13 cellular contexts compared by ENCODE assay signal in the genomic region with DNA sequence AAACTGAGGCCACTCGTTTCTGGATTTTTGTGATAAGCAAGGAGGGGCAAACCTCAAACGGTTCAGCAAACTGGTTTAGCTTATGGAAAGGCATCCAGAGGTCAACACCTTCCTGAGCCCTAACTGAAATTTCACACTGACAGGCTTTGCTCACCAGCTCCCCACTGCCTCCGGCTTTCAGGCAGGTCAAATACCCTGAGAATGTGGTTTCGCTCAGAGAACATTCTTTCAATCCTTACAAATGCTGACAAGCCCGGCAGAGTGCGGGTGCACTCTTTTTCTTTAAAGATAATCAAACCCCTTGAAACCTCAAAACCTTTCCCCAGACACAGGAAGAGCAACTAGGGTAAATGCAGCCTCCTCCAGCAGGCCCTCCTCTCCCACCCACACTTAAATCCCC. TPM values are rescaled to one million over a fixed set of nuclear protein-coding genes. Genes with fewer than 3 reads are reported as not detected.
A peak's percentile ranks its signal among the peaks of the same experiment; 100 is the strongest.
DNase-seq lines count a peak whose midpoint lies in the region; ATAC-seq, FAIRE-seq and TF ChIP-seq lines count a peak whose summit lies in the region.
"Had no signal": no experiment of that assay in that cellular context is flagged by ENCODE, and none has a peak within 500 bp of the region (broad histone marks: within the 10 kb centered on the region; RNA-seq: fewer than 3 reads in every experiment).

No MANE protein-coding gene starts in this region.

- H3K9me3 ChIP-seq in IMR-90 (ENCODE audit: control insufficient read depth, insufficient read depth, low read length) = no peaks in the 10 kb centered on the region
- no peaks in the 10 kb centered on the region for H3K9me3 ChIP-seq in mesodermal cell (ENCODE audit: control insufficient read depth, low read length)
- H3K9me3 ChIP-seq: heart left ventricle, SJSA1 had no signal

- H3K27me3 Mint-ChIP-seq in osteocyte (ENCODE audit: unreplicated experiment) = no peaks in the 10 kb centered on the region

- TF ChIP-seq POLR2A in GM12891 (IDR thresholded peaks at IDR 0.05; ENCODE audit: low read depth, low read length) = no peak
- no peak for TF ChIP-seq POLR2A in IMR-90 (IDR thresholded peaks at IDR 0.05; ENCODE audit: low read depth, low read length)

- no peaks in the 10 kb centered on the region for H3K36me3 ChIP-seq in IMR-90 (ENCODE audit: control insufficient read depth, insufficient read depth, low read length)
- H3K36me3 ChIP-seq in mesodermal cell (ENCODE audit: control insufficient read depth, insufficient read depth, low read length) = no peaks in the 10 kb centered on the region
- H3K36me3 ChIP-seq: SJSA1 had no signal

- FAIRE-seq in GM12891 (lab: Jason Lieb, UNC) = peak; percentile 80

- no peak overlapping the region for H2BK120ac ChIP-seq in IMR-90 (ENCODE audit: low read depth, low read length)

- no peak overlapping the region for H2AFZ ChIP-seq in IMR-90 (replicated peaks; ENCODE audit: low read length, poor library complexity)

- H3K4me3 ChIP-seq in IMR-90 (ENCODE audit: insufficient read depth, low read depth, low read length) (no peak overlapping the region), astrocyte of the cerebellum (ENCODE audit: low read depth, low read length) (no peak overlapping the region), mesodermal cell (ENCODE audit: extremely low read depth, insufficient read depth, low read length, poor library complexity, severe bottlenecking) (no peak overlapping the region)
- H3K4me3 ChIP-seq: heart left ventricle, SJSA1 had no signal

- H3K56ac ChIP-seq in IMR-90 (ENCODE audit: extremely low read depth, insufficient read depth, low read length) = no peak overlapping the region

- dilution Hi-C loops in IMR-90 (cut with HindIII; ENCODE audit: low sequenced_read_pairs, unreplicated experiment) = no loop called here

- H4K8ac ChIP-seq in IMR-90 (ENCODE audit: low read depth in 2 of 2, low read length in 2 of 2) = no peak overlapping the region

- no peak overlapping the region for H3K9ac ChIP-seq in IMR-90 (ENCODE audit: low read depth, low read length)

- H3K27me3 ChIP-seq in IMR-90 (ENCODE audit: control insufficient read depth, insufficient read depth, low read length) = no peaks in the 10 kb centered on the region; the same call in 1 of the 2 replicates
- H3K27me3 ChIP-seq: SJSA1 had no signal

- H2BK5ac ChIP-seq in IMR-90 (ENCODE audit: low read depth, low read length, poor library complexity, severe bottlenecking) = no peak overlapping the region

- H2BK15ac ChIP-seq in IMR-90 (ENCODE audit: low read depth, low read length) = no peak overlapping the region

- H4K91ac ChIP-seq in IMR-90 (ENCODE audit: insufficient read depth, low read depth, low read length) = no peak overlapping the region

- H3K23ac ChIP-seq in IMR-90 (ENCODE audit: low read depth, low read length) = no peak overlapping the region

- H3K27ac Mint-ChIP-seq in osteocyte (ENCODE audit: unreplicated experiment) = no peak overlapping the region

- TF ChIP-seq RAD21 in IMR-90 (IDR thresholded peaks at IDR 0.05; ENCODE audit: low read length) = no peak

- CTCF ChIA-PET in IMR-90 (lab: Yijun Ruan, JAX) = no interaction called here

- DNase-seq in GM12891 (ENCODE audit: insufficient read length, low spot score) = no peak
- peak; percentile 20 for DNase-seq in IMR-90
- DNase-seq in astrocyte of the cerebellum (ENCODE audit: low read depth) = peak; percentile 16
- no peak for DNase-seq in head of caudate nucleus
- DNase-seq in amygdala (lab: John Stamatoyannopoulos, UW) = no peak
- DNase-seq in osteocyte (ENCODE audit: extremely low spot score, unreplicated experiment) = no peak
- DNase-seq in NCI-H510A treated with DMSO at 0.1 percent for 48 hours (lab: John Stamatoyannopoulos, UW) = no peak
- DNase-seq: cortex of kidney; heart left ventricle; NCI-H510A; stimulated activated naive CD4-positive, alpha-beta T cell treated with Interleukin-2 at 50 U/mL for 16 hours had no signal

- no peak overlapping the region for H2AK5ac ChIP-seq in IMR-90 (ENCODE audit: low read depth, low read length)

- no peak overlapping the region for H4K5ac ChIP-seq in IMR-90 (ENCODE audit: low read depth, low read length)

- no peak overlapping the region for H2BK20ac ChIP-seq in IMR-90 (ENCODE audit: low read depth, low read length)

- no peak overlapping the region for H3K4me2 ChIP-seq in IMR-90 (ENCODE audit: low read depth, low read length)

- BruUV-seq in IMR-90 (replicated peaks; lab: Mats Ljungman, UMichigan) = no TSS peak

- no peak overlapping the region for H3K18ac ChIP-seq in IMR-90 (ENCODE audit: low read depth, low read length)

- no peaks in the 10 kb centered on the region for H3K9me3 Mint-ChIP-seq in osteocyte (ENCODE audit: unreplicated experiment)

- H3K9me1 ChIP-seq in IMR-90 (ENCODE audit: insufficient read depth, low read length) = no peaks in the 10 kb centered on the region

- H3K79me1 ChIP-seq in IMR-90 (ENCODE audit: low read depth in 1 of 2, low read length in 2 of 2) = no peaks in the 10 kb centered on the region

- peaks cover 5% of the 10 kb centered on the region for H3K4me1 Mint-ChIP-seq in osteocyte (ENCODE audit: unreplicated experiment)

- POLR2A ChIA-PET in IMR-90 (lab: Charles Lee; ENCODE audit: unreplicated experiment) = no interaction called here

- H3K4me1 ChIP-seq in IMR-90 (ENCODE audit: control insufficient read depth, insufficient read depth, low read length) (no peaks in the 10 kb centered on the region), mesodermal cell (ENCODE audit: control insufficient read depth, insufficient read depth, low read length, poor library complexity, severe bottlenecking) (peaks cover 18% of the 10 kb centered on the region)
- H3K4me1 ChIP-seq: SJSA1 had no signal

- H3K36me3 Mint-ChIP-seq in osteocyte (ENCODE audit: unreplicated experiment) = no peaks in the 10 kb centered on the region

- intact Hi-C loops in IMR-90 (cut with micrococcal nuclease) = no loop called here
- intact Hi-C loops in head of caudate nucleus (cut with DNase I) = no loop called here

- peak; percentile 37 for ATAC-seq in IMR-90 (ENCODE audit: low read depth)
- ATAC-seq: heart left ventricle had no signal

- no peaks in the 10 kb centered on the region for H4K20me1 ChIP-seq in IMR-90 (ENCODE audit: insufficient read depth, low read length)

- no peak overlapping the region for H3K4me3 Mint-ChIP-seq in osteocyte (ENCODE audit: unreplicated experiment)

- H2AK9ac ChIP-seq in IMR-90 (replicated peaks; ENCODE audit: low read depth, low read length, poor library complexity) = no peak overlapping the region

- WGBS in IMR-90 (ENCODE audit: extremely low coverage in 2 of 2, insufficient read length in 1 of 2), 2 experiments = no CpG with 5 or more reads among the region's 6 CpGs
- WGBS in mesodermal cell (ENCODE audit: insufficient coverage in 2 of 2), 2 experiments = 43% methylated on average over 1 of the region's 6 CpGs; no CpG with 5 or more reads in 1 of the 2 experiments

- in situ Hi-C loops in IMR-90 (cut with MboI; ENCODE audit: low sequenced_read_pairs) = no loop called here
- in situ Hi-C loops in astrocyte of the cerebellum (cut with HindIII; ENCODE audit: low sequenced_read_pairs) = no loop called here

- H3K4ac ChIP-seq in IMR-90 (ENCODE audit: low read depth, low read length) = no peak overlapping the region

- no peak for TF ChIP-seq CTCF in IMR-90 (conservative IDR thresholded peaks at IDR 0.05; ENCODE audit: low read depth, low read length)
- TF ChIP-seq CTCF in astrocyte of the cerebellum (IDR thresholded peaks at IDR 0.05; ENCODE audit: low read depth, low read length, missing control alignments) = no peak
- no peak for TF ChIP-seq CTCF in osteocyte (IDR thresholded peaks at IDR 0.05)

- H3K27ac ChIP-seq in IMR-90 (ENCODE audit: insufficient read depth, low read length) = no peak overlapping the region
- peak overlapping the region; percentile 36 for H3K27ac ChIP-seq in mesodermal cell (ENCODE audit: low read depth, low read length, severe bottlenecking)
- H3K27ac ChIP-seq: SJSA1 had no signal

- H3K14ac ChIP-seq in IMR-90 (replicated peaks; ENCODE audit: low read depth, low read length) = no peak overlapping the region

TF ChIP-seq in GM12891, 5 proteins besides CTCF, POLR2A, EP300 and RAD21:
- TF ChIP-seq TAF1 (IDR thresholded peaks at IDR 0.05; ENCODE audit: low read depth, low read length) = no peak
- no peak for TF ChIP-seq POLR2AphosphoS5 (IDR thresholded peaks at IDR 0.05; ENCODE audit: low read depth, low read length)
TF ChIP-seq in GM12891: peak in this region for 0.

TF ChIP-seq in IMR-90, 13 proteins besides CTCF, POLR2A, EP300 and RAD21 (continues in another document):
- TF ChIP-seq NFE2L2 (IDR thresholded peaks at IDR 0.05; ENCODE audit: low read depth, low read length) = no peak
- TF ChIP-seq, protein P1, sequence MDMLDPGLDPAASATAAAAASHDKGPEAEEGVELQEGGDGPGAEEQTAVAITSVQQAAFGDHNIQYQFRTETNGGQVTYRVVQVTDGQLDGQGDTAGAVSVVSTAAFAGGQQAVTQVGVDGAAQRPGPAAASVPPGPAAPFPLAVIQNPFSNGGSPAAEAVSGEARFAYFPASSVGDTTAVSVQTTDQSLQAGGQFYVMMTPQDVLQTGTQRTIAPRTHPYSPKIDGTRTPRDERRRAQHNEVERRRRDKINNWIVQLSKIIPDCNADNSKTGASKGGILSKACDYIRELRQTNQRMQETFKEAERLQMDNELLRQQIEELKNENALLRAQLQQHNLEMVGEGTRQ (IDR thresholded peaks at IDR 0.05; ENCODE audit: low read depth, low read length) = no peak
- TF ChIP-seq SMC3 (IDR thresholded peaks at IDR 0.05; ENCODE audit: low read depth, low read length) = no peak
- no peak for TF ChIP-seq MAFK (IDR thresholded peaks at IDR 0.05; ENCODE audit: low read depth, low read length)
- no peak for TF ChIP-seq CEBPB (IDR thresholded peaks at IDR 0.05; ENCODE audit: low read depth, low read length)
- TF ChIP-seq CHD1 (IDR thresholded peaks at IDR 0.05; ENCODE audit: low read depth, low read length) = no peak
- TF ChIP-seq, protein P2, sequence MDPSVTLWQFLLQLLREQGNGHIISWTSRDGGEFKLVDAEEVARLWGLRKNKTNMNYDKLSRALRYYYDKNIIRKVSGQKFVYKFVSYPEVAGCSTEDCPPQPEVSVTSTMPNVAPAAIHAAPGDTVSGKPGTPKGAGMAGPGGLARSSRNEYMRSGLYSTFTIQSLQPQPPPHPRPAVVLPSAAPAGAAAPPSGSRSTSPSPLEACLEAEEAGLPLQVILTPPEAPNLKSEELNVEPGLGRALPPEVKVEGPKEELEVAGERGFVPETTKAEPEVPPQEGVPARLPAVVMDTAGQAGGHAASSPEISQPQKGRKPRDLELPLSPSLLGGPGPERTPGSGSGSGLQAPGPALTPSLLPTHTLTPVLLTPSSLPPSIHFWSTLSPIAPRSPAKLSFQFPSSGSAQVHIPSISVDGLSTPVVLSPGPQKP (IDR thresholded peaks at IDR 0.05; ENCODE audit: borderline replicate concordance, low read depth, low read length) = no peak
- no peak for TF ChIP-seq RFX5 (IDR thresholded peaks at IDR 0.05; ENCODE audit: low read depth, low read length)

RNA-seq across cellular contexts. Expression of a gene that starts 41.5 kb away (rescaled TPM):
- 0.21 TPM for polyA plus RNA-seq in GM12891 (2012; ENCODE audit: low read depth, missing spikeins)
- total RNA-seq in IMR-90 (2012; rRNA removed) (not detected in 2 replicates), osteocyte (not detected in 2 replicates)
- not detected in 2 replicates for polyA plus RNA-seq in IMR-90 (2012; rRNA removed)
- not detected in 2 replicates for polyA plus RNA-seq in IMR-90 (2012; cell fraction: cytosol; rRNA removed)
- polyA plus RNA-seq in IMR-90 (2012; cell fraction: nucleus; rRNA removed; ENCODE audit: low replicate concordance) = not detected in 2 replicates
- not detected for polyA plus RNA-seq in mesodermal cell (2013, experiment 1 of 2)
- polyA plus RNA-seq in mesodermal cell (2013, experiment 2 of 2) = not detected
- total RNA-seq: SJSA1 had no signal

Comparison
In these comparisons a context has a peak if more than half of its experiments do, and no peak if none do; other contexts are left out.
1. DNase-seq: peak in IMR-90 (single experiment) and astrocyte of the cerebellum (single experiment); none in GM12891 (single experiment), head of caudate nucleus (0 of 42), amygdala (0 of 56), osteocyte (single experiment) and NCI-H510A treated with DMSO at 0.1 percent for 48 hours (single experiment).